8 cellular contexts compared by ENCODE assay signal in the genomic region with DNA sequence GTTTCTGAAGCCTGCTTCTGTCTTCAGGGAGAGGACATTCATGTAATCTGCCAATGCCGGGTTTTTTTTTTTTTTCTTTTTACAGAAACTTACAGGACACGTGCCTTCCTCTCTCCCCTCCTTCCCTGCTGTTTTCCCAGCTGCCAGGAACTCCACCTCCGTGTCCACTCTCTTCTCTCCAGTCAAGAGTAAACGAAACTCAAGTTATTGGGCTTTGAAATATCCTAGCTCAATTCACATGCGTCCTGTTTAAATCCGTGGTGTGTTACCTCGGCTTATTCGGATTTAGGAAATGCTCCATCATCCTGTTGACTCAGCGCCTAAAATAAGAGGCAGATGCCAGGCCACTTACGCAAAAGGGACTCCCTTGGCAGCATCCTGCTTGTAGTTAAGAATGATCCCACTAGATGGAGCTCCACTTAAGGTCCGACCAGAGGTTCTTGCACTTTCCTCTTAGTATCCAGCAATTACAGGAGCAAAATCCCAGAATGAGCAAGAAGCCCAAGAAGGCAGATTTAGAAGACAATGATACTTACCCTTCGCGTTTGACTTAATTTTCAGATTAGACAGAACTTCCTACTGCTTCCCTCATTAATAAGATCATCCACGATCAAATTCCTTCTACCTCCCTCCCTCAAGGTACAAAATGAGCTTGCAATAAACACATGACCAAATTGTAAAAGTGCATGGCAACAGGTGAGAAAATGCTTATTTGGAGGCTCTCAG.
DNase-seq lines count a peak whose midpoint lies in the region; ATAC-seq, FAIRE-seq and TF ChIP-seq lines count a peak whose summit lies in the region.

No MANE protein-coding gene starts in this region.

- 9 to 14% (median 12%) methylated on average over 14 of the region's 14 CpGs for WGBS in spleen, 5 donors

- no peaks in the 10 kb centered on the region for H3K36me3 ChIP-seq in spleen

- peak; percentile 53 for FAIRE-seq in colon (lab: Jason Lieb, UNC)

- peak overlapping the region; percentile 22 to 82 (median 77) for H3K27ac ChIP-seq in spleen

- peak; percentile 49 for ATAC-seq in HG03439 (IDR thresholded peaks at IDR 0.05; ENCODE audit: unreplicated experiment)
- ATAC-seq in activated CD4-positive, CD25-positive, alpha-beta regulatory T cell treated with anti-CD3 and anti-CD28 coated beads, Interleukin-2, amount 50 U/mL, for 24 hours, result peak; percentile 25 to 34

- DNase-seq in GM03348 (ENCODE audit: low spot score), result peak; percentile 89
- peak; percentile 90 for DNase-seq in NCI-H460 (ENCODE audit: extremely low read depth, low read depth)
- peak; percentile 92 for DNase-seq in islet precursor cell
- no peak for DNase-seq in spleen
- no peak for DNase-seq in GM19238 (ENCODE audit: insufficient read length, low spot score)

- H3K27me3 ChIP-seq in spleen (replicated peaks in 1 of 7), result no peaks in the 10 kb centered on the region

- peak; percentile 72 to 94 (median 86) for TF ChIP-seq CTCF in spleen (IDR thresholded peaks at IDR 0.05 in 8 of 11, conservative IDR thresholded peaks at IDR 0.05 in 3 of 11)

- peaks cover 0 to 14% (median 4%) of the 10 kb centered on the region in 8 donors for H3K9me3 ChIP-seq in spleen

- H3K4me3 ChIP-seq in spleen, result peak overlapping the region in 2 of 8 donors; percentile 15 to 44

- peaks cover 0 to 38% (median 20%) of the 10 kb centered on the region in 6 donors for H3K4me1 ChIP-seq in spleen

- intact Hi-C loops in spleen (cut with DNase I; ENCODE audit: low total_unique reads), result loop anchor here (5.0 kb wide), 2 partner anchors 97 to 147 kb away; a partner anchor contains a TSS

- no peak for TF ChIP-seq POLR2A in spleen (IDR thresholded peaks at IDR 0.05)

Comparison
In these comparisons a context has a peak if more than half of its experiments do, and no peak if none do; other contexts are left out.
1. DNase-seq: peak in GM03348 (single experiment), NCI-H460 (single experiment) and islet precursor cell (single experiment); none in spleen (single experiment) and GM19238 (single experiment).